25 cellular contexts compared by ENCODE assay signal in the genomic region with DNA sequence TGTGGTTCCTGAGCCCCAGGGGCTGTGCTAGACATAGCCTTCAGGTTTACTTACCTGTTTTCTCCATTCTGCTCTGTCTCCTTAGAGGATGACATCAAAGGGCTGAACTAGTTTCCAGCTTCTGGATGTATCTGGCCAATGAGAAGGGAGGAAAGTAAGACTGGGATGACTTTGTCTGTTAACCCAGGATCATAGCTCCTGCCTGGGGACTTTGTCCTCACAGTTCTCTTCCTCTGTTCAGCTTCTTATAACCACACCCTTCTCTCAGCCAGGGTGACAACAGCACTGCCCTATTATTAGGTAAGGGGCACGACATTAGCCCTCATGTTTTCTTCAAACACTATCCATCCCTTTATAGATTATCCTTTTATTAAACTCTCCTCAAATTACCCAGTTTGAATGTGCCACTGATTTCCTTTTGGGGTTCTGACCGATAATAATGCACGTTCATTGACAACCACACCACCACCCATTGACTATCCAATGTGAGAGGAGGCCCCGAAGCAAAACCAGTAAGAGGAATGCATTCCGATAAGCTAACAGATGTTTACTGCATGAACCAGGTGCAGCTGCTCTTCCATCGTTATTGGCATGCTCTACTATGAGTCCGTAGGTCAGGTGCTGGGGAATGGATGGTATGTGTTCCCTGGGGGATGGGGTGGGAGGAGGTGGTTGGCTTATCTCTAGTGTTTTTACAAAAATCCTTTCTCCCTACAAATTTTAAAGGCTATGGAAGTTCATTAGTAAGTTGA. TPM values are rescaled to one million over a fixed set of nuclear protein-coding genes. Genes with fewer than 3 reads are reported as not detected.
A peak's percentile ranks its signal among the peaks of the same experiment; 100 is the strongest.
DNase-seq lines count a peak whose midpoint lies in the region; ATAC-seq and TF ChIP-seq lines count a peak whose summit lies in the region.
"Had no signal": no experiment of that assay in that cellular context is flagged by ENCODE, and none has a peak within 500 bp of the region (broad histone marks: within the 10 kb centered on the region; RNA-seq: fewer than 3 reads in every experiment).

No MANE protein-coding gene starts in this region.

- ATAC-seq in HG03139 (IDR thresholded peaks at IDR 0.05; ENCODE audit: unreplicated experiment) = no peak
- ATAC-seq in HG03095 (IDR thresholded peaks at IDR 0.05; ENCODE audit: unreplicated experiment) = no peak
- ATAC-seq: left cardiac atrium, upper lobe of right lung had no signal

- H3K27ac Mint-ChIP-seq in endothelial cell (ENCODE audit: unreplicated experiment) (no peak overlapping the region), mesothelial cell of epicardium (peak overlapping the region; percentile 31)
- no peak overlapping the region for H3K27ac Mint-ChIP-seq in activated naive CD4-positive, alpha-beta T cell treated with anti-CD3 and anti-CD28 coated beads, Interleukin-2, amount 10 ng/mL, durations not matched to agents 7 days and 5 days
- H3K27ac Mint-ChIP-seq: dendritic cell treated with granulocyte-macrophage colony-stimulating factor and Interleukin-4, amounts not matched to agents 40 ng/mL and 50 ng/mL, for 4 days; IgD-negative memory B cell; T-helper 1 cell treated with Interleukin-12 subunit alpha and Interleukin-12 subunit beta and Interleukin-4 antibody, amounts not matched to agents 30 μg/mL and 1 μg/mL, for 36 hours had no signal

- DNase-seq in NCI-H82 (lab: John Stamatoyannopoulos, UW) (peak; percentile 11), NCI-H82 treated with DMSO at 0.1 percent for 48 hours (lab: John Stamatoyannopoulos, UW; ENCODE audit: unreplicated experiment) (no peak), endothelial cell (ENCODE audit: low spot score) (no peak), mesothelial cell of epicardium (ENCODE audit: low spot score in 2 of 2, unreplicated experiment in 2 of 2) (no peak), iPS-NIHi11 (ENCODE audit: low spot score) (no peak)
- no peak for DNase-seq in activated naive CD4-positive, alpha-beta T cell treated with anti-CD3 and anti-CD28 coated beads, Interleukin-2, amount 10 ng/mL, durations not matched to agents 7 days and 5 days
- DNase-seq: activated CD4-positive, alpha-beta T cell treated with anti-CD3 and anti-CD28 coated beads, Interleukin-2, amount 50 U/mL, for 48 hours; activated CD4-positive, CD25-positive, alpha-beta regulatory T cell; activated naive CD4-positive, alpha-beta T cell treated with Interleukin-2 at 50 U/mL for 16 hours; caudate nucleus; CD4-positive, CD25-positive, alpha-beta regulatory T cell; HCEC 1CT; left cardiac atrium; NCI-H146; NCI-H446 treated with DMSO at 0.1 percent for 48 hours; pancreas; RPMI8226; stimulated activated naive CD4-positive, alpha-beta T cell; upper lobe of right lung had no signal

- H3K36me3 Mint-ChIP-seq in endothelial cell (ENCODE audit: low read depth, unreplicated experiment) (no peaks in the 10 kb centered on the region), mesothelial cell of epicardium (no peaks in the 10 kb centered on the region)
- no peaks in the 10 kb centered on the region for H3K36me3 Mint-ChIP-seq in activated naive CD4-positive, alpha-beta T cell treated with anti-CD3 and anti-CD28 coated beads, Interleukin-2, amount 10 ng/mL, durations not matched to agents 7 days and 5 days
- H3K36me3 Mint-ChIP-seq: CD4-positive, CD25-positive, alpha-beta regulatory T cell; IgD-negative memory B cell had no signal

- no peak for TF ChIP-seq CTCF in endothelial cell (IDR thresholded peaks at IDR 0.05; ENCODE audit: unreplicated experiment)
- TF ChIP-seq CTCF in mesothelial cell of epicardium (IDR thresholded peaks at IDR 0.05; ENCODE audit: unreplicated experiment) = no peak

- H3K4me3 Mint-ChIP-seq in endothelial cell (ENCODE audit: unreplicated experiment) (peak overlapping the region; percentile 3), mesothelial cell of epicardium (no peak overlapping the region)
- no peak overlapping the region for H3K4me3 Mint-ChIP-seq in activated naive CD4-positive, alpha-beta T cell treated with anti-CD3 and anti-CD28 coated beads, Interleukin-2, amount 10 ng/mL, durations not matched to agents 7 days and 5 days
- H3K4me3 Mint-ChIP-seq: CD4-positive, CD25-positive, alpha-beta regulatory T cell; dendritic cell treated with granulocyte-macrophage colony-stimulating factor and Interleukin-4, amounts not matched to agents 40 ng/mL and 50 ng/mL, for 4 days; neural crest cell; T-helper 1 cell treated with Interleukin-12 subunit alpha and Interleukin-12 subunit beta and Interleukin-4 antibody, amounts not matched to agents 30 μg/mL and 1 μg/mL, for 36 hours had no signal

- H3K4me1 Mint-ChIP-seq in endothelial cell (ENCODE audit: unreplicated experiment) = peaks cover 13% of the 10 kb centered on the region
- peaks cover 20% of the 10 kb centered on the region for H3K4me1 Mint-ChIP-seq in mesothelial cell of epicardium
- H3K4me1 Mint-ChIP-seq in activated naive CD4-positive, alpha-beta T cell treated with anti-CD3 and anti-CD28 coated beads, Interleukin-2, amount 10 ng/mL, durations not matched to agents 7 days and 5 days = no peaks in the 10 kb centered on the region
- H3K4me1 Mint-ChIP-seq: CD4-positive, CD25-positive, alpha-beta regulatory T cell; IgD-negative memory B cell; neural crest cell had no signal

- H3K27me3 Mint-ChIP-seq in endothelial cell (ENCODE audit: unreplicated experiment) = peaks cover 4% of the 10 kb centered on the region
- peaks cover 10% of the 10 kb centered on the region for H3K27me3 Mint-ChIP-seq in mesothelial cell of epicardium (ENCODE audit: low read depth)
- peaks cover 4% of the 10 kb centered on the region for H3K27me3 Mint-ChIP-seq in activated naive CD4-positive, alpha-beta T cell treated with anti-CD3 and anti-CD28 coated beads, Interleukin-2, amount 10 ng/mL, durations not matched to agents 7 days and 5 days
- H3K27me3 Mint-ChIP-seq: dendritic cell treated with granulocyte-macrophage colony-stimulating factor and Interleukin-4, amounts not matched to agents 40 ng/mL and 50 ng/mL, for 4 days had no signal

- H3K9me3 Mint-ChIP-seq in endothelial cell (ENCODE audit: unreplicated experiment) (no peaks in the 10 kb centered on the region), mesothelial cell of epicardium (no peaks in the 10 kb centered on the region)
- no peaks in the 10 kb centered on the region for H3K9me3 Mint-ChIP-seq in activated naive CD4-positive, alpha-beta T cell treated with anti-CD3 and anti-CD28 coated beads, Interleukin-2, amount 10 ng/mL, durations not matched to agents 7 days and 5 days
- H3K9me3 Mint-ChIP-seq: CD4-positive, CD25-positive, alpha-beta regulatory T cell; dendritic cell treated with granulocyte-macrophage colony-stimulating factor and Interleukin-4, amounts not matched to agents 40 ng/mL and 50 ng/mL, for 4 days; IgD-negative memory B cell; neural crest cell; T-helper 1 cell treated with Interleukin-12 subunit alpha and Interleukin-12 subunit beta and Interleukin-4 antibody, amounts not matched to agents 30 μg/mL and 1 μg/mL, for 36 hours had no signal

- CTCF ChIA-PET in activated naive CD4-positive, alpha-beta T cell treated with anti-CD3 and anti-CD28 coated beads, Interleukin-2, amount 10 ng/mL, durations not matched to agents 7 days and 5 days (lab: Charles Lee) = interaction anchor here (1.4 kb wide), 1 partner anchor 14 kb away, joined by 3 read pairs; no protein-coding TSS in a partner anchor

RNA-seq across cellular contexts. Expression of a gene that starts 23.5 kb away (rescaled TPM):
- 264 TPM for total RNA-seq in endothelial cell (ENCODE audit: unreplicated experiment)
- 60.4 to 63.4 TPM (median 63.1 TPM) in 3 replicates for total RNA-seq in mesothelial cell of epicardium

RNA-seq across cellular contexts. Expression of a gene that starts 42.2 kb away (rescaled TPM):
- total RNA-seq in endothelial cell (ENCODE audit: unreplicated experiment) (153 TPM), mesothelial cell of epicardium (46.6 to 54.2 TPM (median 50.7 TPM) in 3 replicates)
